Comparison of ENCODE assay signal across 25 cellular contexts in the genomic region with DNA sequence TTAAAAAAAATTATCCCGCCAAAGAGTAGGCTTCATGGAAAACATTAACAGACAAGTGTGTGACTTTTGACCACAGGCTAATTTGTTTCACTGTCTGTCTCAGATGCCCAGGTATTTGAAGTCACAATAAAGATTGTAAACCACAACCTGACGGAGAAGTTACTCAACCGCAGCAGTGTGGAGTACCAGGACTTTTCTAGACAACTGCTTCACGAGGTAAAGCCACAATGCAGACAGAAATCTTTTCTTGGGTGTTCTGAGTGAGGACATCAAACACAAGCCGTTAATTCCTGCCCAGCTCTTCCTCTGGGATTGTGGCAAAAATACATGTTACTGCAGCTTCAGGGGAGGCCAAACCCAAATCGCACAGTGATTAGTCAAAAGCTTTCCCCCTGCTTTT. TPM values are rescaled to one million over a fixed set of nuclear protein-coding genes. Genes with fewer than 3 reads are reported as not detected.
DNase-seq lines count a peak whose midpoint lies in the region; ATAC-seq and TF ChIP-seq lines count a peak whose summit lies in the region.
"Had no signal": no experiment of that assay in that cellular context is flagged by ENCODE, and none has a peak within 500 bp of the region (broad histone marks: within the 10 kb centered on the region; RNA-seq: fewer than 3 reads in every experiment).

No MANE protein-coding gene starts in this region.

- H3K4me3 ChIP-seq in BLaER1 (no peak overlapping the region), mucosa of descending colon (no peak overlapping the region)
- H3K4me3 ChIP-seq: gastroesophageal sphincter, K562, upper lobe of left lung had no signal

- H3K36me3 ChIP-seq in BLaER1 (no peaks in the 10 kb centered on the region), mucosa of descending colon (ENCODE audit: low read depth) (no peaks in the 10 kb centered on the region)
- H3K36me3 ChIP-seq: gastroesophageal sphincter, upper lobe of left lung had no signal

- no peak overlapping the region for H3K27ac ChIP-seq in BLaER1
- H3K27ac ChIP-seq: epithelial cell of prostate, gastroesophageal sphincter, upper lobe of left lung had no signal

- peaks cover 11% of the 10 kb centered on the region for H3K4me1 Mint-ChIP-seq in type B pancreatic cell (ENCODE audit: unreplicated experiment)
- H3K4me1 Mint-ChIP-seq: natural killer cell had no signal

- peaks cover 8% of the 10 kb centered on the region for H3K27me3 Mint-ChIP-seq in type B pancreatic cell

- H3K4me1 ChIP-seq in BLaER1 (peaks cover 59% of the 10 kb centered on the region), mucosa of descending colon (ENCODE audit: low read depth) (peaks cover 46% of the 10 kb centered on the region)

- H3K4me2 ChIP-seq in BLaER1 = peak overlapping the region; percentile 65

- H3K9me3 ChIP-seq in BLaER1 (no peaks in the 10 kb centered on the region), mucosa of descending colon (no peaks in the 10 kb centered on the region)
- H3K9me3 ChIP-seq: gastroesophageal sphincter, upper lobe of left lung had no signal

- H3K4me3 Mint-ChIP-seq in type B pancreatic cell = no peak overlapping the region
- H3K4me3 Mint-ChIP-seq: CD8-positive, alpha-beta T cell; natural killer cell had no signal

- H3K36me3 Mint-ChIP-seq in type B pancreatic cell = no peaks in the 10 kb centered on the region
- H3K36me3 Mint-ChIP-seq: CD8-positive, alpha-beta T cell; natural killer cell had no signal

- peaks cover 4% of the 10 kb centered on the region for H3K9me3 Mint-ChIP-seq in type B pancreatic cell
- H3K9me3 Mint-ChIP-seq: CD8-positive, alpha-beta T cell; natural killer cell had no signal

- H3K9ac ChIP-seq in BLaER1 = no peak overlapping the region

- ATAC-seq in mucosa of descending colon = peak; percentile 50
- ATAC-seq: CD8-positive, alpha-beta T cell; gastroesophageal sphincter; K562; natural killer cell; stimulated activated naive CD8-positive, alpha-beta T cell treated with anti-CD3 and anti-CD28 coated beads, Interleukin-15, Interleukin-2, amounts not matched to agents 100 U/mL and 50 U/mL, for 24 hours had no signal

- peaks cover 14% of the 10 kb centered on the region; the same call in 1 of the 2 replicates for H3K27me3 ChIP-seq in BLaER1
- H3K27me3 ChIP-seq: upper lobe of left lung had no signal

- no peaks in the 10 kb centered on the region for H4K20me1 ChIP-seq in BLaER1

- TF ChIP-seq CTCF in mucosa of descending colon (IDR thresholded peaks at IDR 0.05) = no peak
- TF ChIP-seq CTCF in type B pancreatic cell (conservative IDR thresholded peaks at IDR 0.05) = no peak

- no peak overlapping the region for H3K27ac Mint-ChIP-seq in type B pancreatic cell
- H3K27ac Mint-ChIP-seq: CD8-positive, alpha-beta T cell; natural killer cell had no signal

- intact Hi-C loops in mucosa of descending colon (cut with DNase I, micrococcal nuclease) = loop anchor here in 1 of 2 donors (10.0 kb wide), 1 partner anchor 87 kb away; the partner anchor contains the start of gene ZBTB21

- peak; percentile 14 for DNase-seq in HT-29 (ENCODE audit: low spot score)
- peak; percentile 77 for DNase-seq in SW480 (ENCODE audit: low spot score)
- peak in 1 of 3 donors; percentile 44 for DNase-seq in mucosa of descending colon
- DNase-seq in NCI-H524 treated with DMSO at 0.1 percent for 48 hours (lab: John Stamatoyannopoulos, UW) = no peak
- no peak for DNase-seq in nucleus accumbens (lab: John Stamatoyannopoulos, UW)
- DNase-seq in type B pancreatic cell (ENCODE audit: extremely low spot score, unreplicated experiment) = no peak
- DNase-seq in T1000 (lab: John Stamatoyannopoulos, UW) = no peak
- DNase-seq: activated CD4-positive, alpha-beta T cell treated with anti-CD3 and anti-CD28 coated beads for 4 hours; activated naive CD4-positive, alpha-beta T cell; CD8-positive, alpha-beta T cell; cortex of kidney; GOT3; natural killer cell; NCI-H1105; NCI-H526 treated with DMSO at 0.1 percent for 48 hours; OCI-M1; stimulated activated naive CD8-positive, alpha-beta T cell treated with anti-CD3 and anti-CD28 coated beads, Interleukin-15, Interleukin-2, amounts not matched to agents 100 U/mL and 50 U/mL, for 24 hours; upper lobe of left lung had no signal

RNA-seq across cellular contexts. Expression of gene UMODL1, which starts 30.9 kb away (rescaled TPM):
- 0.08 TPM in 1 of 2 replicates, not detected in the other for total RNA-seq in HT-29 (2014; rRNA removed; shearing (Covaris generic))
- total RNA-seq in mucosa of descending colon = under 1 TPM; 0.14 to 0.90 (median 0.16) TPM
- total RNA-seq in type B pancreatic cell (ENCODE audit: low replicate concordance) = 0.36 and 1.0 TPM in 2 replicates
- total RNA-seq: G401, gastroesophageal sphincter, K562, lung microvascular endothelial cell, pulmonary artery endothelial cell had no signal

Comparison
In these comparisons a context has a peak if more than half of its experiments do, and no peak if none do; other contexts are left out.
1. DNase-seq: peak in HT-29 (single experiment) and SW480 (single experiment); none in NCI-H524 treated with DMSO at 0.1 percent for 48 hours (single experiment), nucleus accumbens (0 of 56), type B pancreatic cell (single experiment) and T1000 (single experiment).